ENCODE assay signal across 12 cellular contexts in the genomic region with DNA sequence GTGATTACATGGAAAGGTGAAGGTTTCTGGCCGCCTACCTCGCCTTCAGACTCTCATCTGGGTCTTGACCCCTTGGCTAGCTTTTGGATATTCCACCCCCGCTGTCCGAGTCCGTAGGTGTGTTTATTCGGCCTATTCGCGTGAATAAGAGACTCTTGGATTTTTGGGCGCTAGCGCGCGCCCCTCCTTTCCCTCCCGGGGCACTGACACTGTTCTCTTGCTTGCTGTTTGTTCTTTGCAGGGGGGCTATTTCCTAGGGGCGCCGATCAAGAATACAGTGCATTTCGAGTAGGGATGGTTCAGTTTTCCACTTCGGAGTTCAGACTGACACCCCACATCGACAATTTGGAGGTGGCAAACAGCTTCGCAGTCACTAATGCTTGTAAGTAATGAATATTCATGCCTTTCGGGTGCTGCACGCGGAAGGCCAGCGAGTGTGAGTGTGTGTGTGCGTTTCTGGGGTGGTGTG. TPM values are rescaled to one million over a fixed set of nuclear protein-coding genes. Genes with fewer than 3 reads are reported as not detected.
DNase-seq lines count a peak whose midpoint lies in the region; ATAC-seq and TF ChIP-seq lines count a peak whose summit lies in the region.
"Had no signal": no experiment of that assay in that cellular context is flagged by ENCODE, and none has a peak within 500 bp of the region (broad histone marks: within the 10 kb centered on the region; RNA-seq: fewer than 3 reads in every experiment).

No MANE protein-coding gene starts in this region.

- TF ChIP-seq RAD21 in SK-N-SH (IDR thresholded peaks at IDR 0.05; ENCODE audit: low read length) = no peak

- H3K27me3 ChIP-seq in SK-N-SH (ENCODE audit: insufficient read depth) (peaks cover 28% of the 10 kb centered on the region), tibial artery (peaks cover 0 to 31% of the 10 kb centered on the region in 2 donors), GM23248 (replicated peaks; ENCODE audit: insufficient read depth) (peaks cover 67% of the 10 kb centered on the region)

- 3% methylated on average over 24 of the region's 24 CpGs for WGBS in SK-N-SH (ENCODE audit: low lambda C conversion rate)
- 10 to 11% methylated on average over 24 of the region's 24 CpGs for WGBS in GM23248 (ENCODE audit: low coverage in 1 of 2, low lambda C conversion rate in 2 of 2, missing lambda C conversion rate in 2 of 2), 2 experiments

- peak overlapping the region; percentile 76 for H3K4me2 ChIP-seq in SK-N-SH
- H3K4me2 ChIP-seq in GM23248 (ENCODE audit: unreplicated experiment) = no peak overlapping the region

- no peaks in the 10 kb centered on the region for H4K20me1 ChIP-seq in SK-N-SH (ENCODE audit: insufficient read depth)
- H4K20me1 ChIP-seq in GM23248 (ENCODE audit: insufficient read depth) = no peaks in the 10 kb centered on the region

- DNase-seq in SK-N-SH (peak; percentile 32), midbrain (lab: John Stamatoyannopoulos, UW) (peak; percentile 68), tibial artery (no peak), left colon (no peak), Ammon's horn (ENCODE audit: low spot score) (no peak), GM23248 (no peak)
- DNase-seq: activated CD4-positive, alpha-beta T cell treated with anti-CD3 and anti-CD28 coated beads for 36 hours; activated effector memory CD4-positive, alpha-beta T cell treated with Interleukin-2 at 50 U/mL for 16 hours; effector memory CD8-positive, alpha-beta T cell; SIG-M5 had no signal

- POLR2A ChIA-PET in SK-N-SH (lab: Yijun Ruan, JAX) = interaction anchor here (0.8 kb wide), 1 partner anchor 583 kb away, joined by 4 read pairs; no protein-coding TSS in a partner anchor

- H3K9me2 ChIP-seq in SK-N-SH (no peaks in the 10 kb centered on the region), GM23248 (ENCODE audit: insufficient read depth) (no peaks in the 10 kb centered on the region)

- no peaks in the 10 kb centered on the region for H3K9me3 ChIP-seq in SK-N-SH
- H3K9me3 ChIP-seq in tibial artery = no peaks in the 10 kb centered on the region
- H3K9me3 ChIP-seq in GM23248 (ENCODE audit: low read depth) = no peaks in the 10 kb centered on the region

- H3K4me3 ChIP-seq in SK-N-SH (ENCODE audit: low read depth in 2 of 2, low read length in 1 of 2) = peak overlapping the region in 1 of 2 experiments; percentile 57; a peak in 2 of 4 replicates
- peak overlapping the region; percentile 47 to 50 for H3K4me3 ChIP-seq in tibial artery
- no peak overlapping the region for H3K4me3 ChIP-seq in GM23248

- no peak; the same call in 2 of the 3 replicates for ATAC-seq in SK-N-SH treated with all-trans-retinoic acid at 6 μM for 48 hours
- no peak for ATAC-seq in left colon
- ATAC-seq: activated CD4-positive, alpha-beta T cell treated with anti-CD3 and anti-CD28 coated beads for 36 hours; effector memory CD8-positive, alpha-beta T cell had no signal

- H2AFZ ChIP-seq in SK-N-SH (ENCODE audit: low read depth) (no peak overlapping the region), GM23248 (no peak overlapping the region)

- intact Hi-C loops in tibial artery (cut with DNase I; ENCODE audit: low total_unique reads) = no loop called here
- intact Hi-C loops in left colon (cut with DNase I, micrococcal nuclease) = loop anchor here in 1 of 2 donors (10.0 kb wide), 1 partner anchor 753 kb away; no protein-coding TSS in a partner anchor

- H3K27ac ChIP-seq in SK-N-SH (ENCODE audit: low read depth in 2 of 2, low read length in 1 of 2) (no peak overlapping the region; a peak in 1 of 4 replicates), cingulate gyrus (ENCODE audit: low read depth, low read length) (peak overlapping the region; percentile 94), tibial artery (peak overlapping the region in 1 of 2 donors; percentile 64), GM23248 (no peak overlapping the region)

- H3K36me3 ChIP-seq in SK-N-SH (replicated peaks in 1 of 2; ENCODE audit: control insufficient read depth in 1 of 2, insufficient read depth in 2 of 2, low read length in 1 of 2) (no peaks in the 10 kb centered on the region), tibial artery (no peaks in the 10 kb centered on the region), GM23248 (ENCODE audit: low read depth) (no peaks in the 10 kb centered on the region)

- H3K9ac ChIP-seq in SK-N-SH (no peak overlapping the region), GM23248 (no peak overlapping the region)

- TF ChIP-seq EP300 in SK-N-SH (IDR thresholded peaks at IDR 0.05; ENCODE audit: borderline replicate concordance in 1 of 2, low read depth in 1 of 2, low read length in 1 of 2) = no peak

- H3K4me1 ChIP-seq in SK-N-SH (ENCODE audit: control insufficient read depth in 1 of 2, insufficient read depth in 2 of 2, low read depth in 1 of 2, low read length in 1 of 2) = peaks cover 0 to 8% of the 10 kb centered on the region in 2 experiments; a peak in 2 of 4 replicates
- peaks cover 0 to 27% (median 19%) of the 10 kb centered on the region in 4 donors for H3K4me1 ChIP-seq in tibial artery
- no peaks in the 10 kb centered on the region for H3K4me1 ChIP-seq in GM23248 (ENCODE audit: insufficient read depth)

- CTCF ChIA-PET in SK-N-SH (lab: Yijun Ruan, JAX) = interaction anchor here (1.0 to 9.6 kb wide), 8 partner anchors 146 to 763 kb away, joined by 3 to 93 read pairs (median 4); a partner anchor contains a TSS

- H3F3A ChIP-seq in SK-N-SH (replicated peaks; ENCODE audit: insufficient read depth) (peaks cover 5% of the 10 kb centered on the region), GM23248 (ENCODE audit: insufficient read depth) (no peaks in the 10 kb centered on the region)

- in situ Hi-C loops in GM23248 (cut with MboI) = loop anchor here (25.0 kb wide), 1 partner anchor 941 kb away; a partner anchor contains a TSS

- H3K79me2 ChIP-seq in SK-N-SH (ENCODE audit: insufficient read depth) (no peaks in the 10 kb centered on the region), GM23248 (ENCODE audit: insufficient read depth) (no peaks in the 10 kb centered on the region)

- TF ChIP-seq CTCF in SK-N-SH (IDR thresholded peaks at IDR 0.05) (no peak), tibial artery (IDR thresholded peaks at IDR 0.05) (no peak)

TF ChIP-seq in SK-N-SH, 30 proteins besides CTCF, POLR2A, EP300 and RAD21:
- TF ChIP-seq, protein P1, sequence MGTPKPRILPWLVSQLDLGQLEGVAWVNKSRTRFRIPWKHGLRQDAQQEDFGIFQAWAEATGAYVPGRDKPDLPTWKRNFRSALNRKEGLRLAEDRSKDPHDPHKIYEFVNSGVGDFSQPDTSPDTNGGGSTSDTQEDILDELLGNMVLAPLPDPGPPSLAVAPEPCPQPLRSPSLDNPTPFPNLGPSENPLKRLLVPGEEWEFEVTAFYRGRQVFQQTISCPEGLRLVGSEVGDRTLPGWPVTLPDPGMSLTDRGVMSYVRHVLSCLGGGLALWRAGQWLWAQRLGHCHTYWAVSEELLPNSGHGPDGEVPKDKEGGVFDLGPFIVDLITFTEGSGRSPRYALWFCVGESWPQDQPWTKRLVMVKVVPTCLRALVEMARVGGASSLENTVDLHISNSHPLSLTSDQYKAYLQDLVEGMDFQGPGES (IDR thresholded peaks at IDR 0.05; ENCODE audit: low read depth, low read length) = no peak
- TF ChIP-seq EZH2phosphoT487 (IDR thresholded peaks at IDR 0.05; ENCODE audit: borderline replicate concordance, low read depth) (no peak), RCOR1 (IDR thresholded peaks at IDR 0.05; ENCODE audit: low read length) (no peak)
- TF ChIP-seq, protein P2, sequence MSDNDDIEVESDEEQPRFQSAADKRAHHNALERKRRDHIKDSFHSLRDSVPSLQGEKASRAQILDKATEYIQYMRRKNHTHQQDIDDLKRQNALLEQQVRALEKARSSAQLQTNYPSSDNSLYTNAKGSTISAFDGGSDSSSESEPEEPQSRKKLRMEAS (IDR thresholded peaks at IDR 0.05; ENCODE audit: low read depth) = no peak

TF ChIP-seq in SK-N-SH treated with all-trans-retinoic acid at 6 μM for 48 hours, 23 proteins besides CTCF, POLR2A, EP300 and RAD21 (continues in another document):
- no peak for TF ChIP-seq TCF4 (CRISPR knock-in tag; IDR thresholded peaks at IDR 0.05; ENCODE audit: borderline replicate concordance)
- TF ChIP-seq, protein P3, sequence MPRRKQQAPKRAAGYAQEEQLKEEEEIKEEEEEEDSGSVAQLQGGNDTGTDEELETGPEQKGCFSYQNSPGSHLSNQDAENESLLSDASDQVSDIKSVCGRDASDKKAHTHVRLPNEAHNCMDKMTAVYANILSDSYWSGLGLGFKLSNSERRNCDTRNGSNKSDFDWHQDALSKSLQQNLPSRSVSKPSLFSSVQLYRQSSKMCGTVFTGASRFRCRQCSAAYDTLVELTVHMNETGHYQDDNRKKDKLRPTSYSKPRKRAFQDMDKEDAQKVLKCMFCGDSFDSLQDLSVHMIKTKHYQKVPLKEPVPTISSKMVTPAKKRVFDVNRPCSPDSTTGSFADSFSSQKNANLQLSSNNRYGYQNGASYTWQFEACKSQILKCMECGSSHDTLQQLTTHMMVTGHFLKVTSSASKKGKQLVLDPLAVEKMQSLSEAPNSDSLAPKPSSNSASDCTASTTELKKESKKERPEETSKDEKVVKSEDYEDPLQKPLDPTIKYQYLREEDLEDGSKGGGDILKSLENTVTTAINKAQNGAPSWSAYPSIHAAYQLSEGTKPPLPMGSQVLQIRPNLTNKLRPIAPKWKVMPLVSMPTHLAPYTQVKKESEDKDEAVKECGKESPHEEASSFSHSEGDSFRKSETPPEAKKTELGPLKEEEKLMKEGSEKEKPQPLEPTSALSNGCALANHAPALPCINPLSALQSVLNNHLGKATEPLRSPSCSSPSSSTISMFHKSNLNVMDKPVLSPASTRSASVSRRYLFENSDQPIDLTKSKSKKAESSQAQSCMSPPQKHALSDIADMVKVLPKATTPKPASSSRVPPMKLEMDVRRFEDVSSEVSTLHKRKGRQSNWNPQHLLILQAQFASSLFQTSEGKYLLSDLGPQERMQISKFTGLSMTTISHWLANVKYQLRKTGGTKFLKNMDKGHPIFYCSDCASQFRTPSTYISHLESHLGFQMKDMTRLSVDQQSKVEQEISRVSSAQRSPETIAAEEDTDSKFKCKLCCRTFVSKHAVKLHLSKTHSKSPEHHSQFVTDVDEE (CRISPR knock-in tag; IDR thresholded peaks at IDR 0.05) = no peak

RNA-seq across cellular contexts. Expression of a gene that starts 0.9 kb away (rescaled TPM):
- 0.16 and 1.1 TPM in 2 replicates for polyA plus RNA-seq in SK-N-SH (2012; rRNA removed)
- polyA plus RNA-seq in SK-N-SH (2012; cell fraction: cytosol; rRNA removed) = 0.75 and 0.94 TPM in 2 replicates
- 2.8 and 3.0 TPM in 2 replicates for polyA plus RNA-seq in SK-N-SH (2012; cell fraction: nucleus; rRNA removed)
- total RNA-seq in left colon = under 1 TPM; 0.08 to 0.12 TPM
- total RNA-seq in GM23248 (2014; rRNA removed; shearing (Covaris generic)) = not detected in 2 replicates
- not detected in 2 replicates for polyA plus RNA-seq in GM23248 (2016; fragmentation: Nextera tagmentation; extraction: Ambion mirVana)
- total RNA-seq: activated CD4-positive, alpha-beta T cell treated with anti-CD3 and anti-CD28 coated beads for 36 hours had no signal

Comparison
In these comparisons a context has a peak if more than half of its experiments do, and no peak if none do; other contexts are left out.
1. DNase-seq: peak in SK-N-SH (single experiment) and midbrain (single experiment); none in tibial artery (0 of 2), left colon (0 of 2), Ammon's horn (single experiment) and GM23248 (single experiment).